ENCODE assay signal across 28 cellular contexts in the genomic region with DNA sequence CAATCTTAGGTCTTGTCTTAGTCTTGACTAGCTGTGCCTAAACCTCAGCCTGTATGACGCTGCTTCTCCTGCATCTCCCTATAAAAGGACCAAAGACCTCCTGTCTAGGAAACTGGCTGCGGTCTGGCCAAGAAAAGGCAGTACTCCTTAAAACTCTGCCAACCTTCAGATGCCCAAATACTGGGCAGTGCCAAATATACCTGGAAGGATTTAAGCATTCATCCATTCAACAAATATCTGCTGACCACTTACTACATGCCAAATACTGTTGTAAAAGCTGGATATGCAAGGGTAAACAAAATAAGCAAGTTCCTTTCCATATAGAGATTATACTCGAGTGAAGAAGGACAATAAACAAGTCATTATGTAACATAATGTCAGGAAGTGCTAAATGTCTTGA.
"Had no signal": no experiment of that assay in that cellular context is flagged by ENCODE, and none has a peak within 500 bp of the region (broad histone marks: within the 10 kb centered on the region; RNA-seq: fewer than 3 reads in every experiment).

No MANE protein-coding gene starts in this region.

- H3K36me3 ChIP-seq: ovary, sigmoid colon, suprapubic skin, transverse colon, upper lobe of right lung, uterus had no signal

- H3K27ac Mint-ChIP-seq: immature natural killer cell, memory B cell, natural killer cell had no signal

- H3K27ac ChIP-seq: epithelial cell of prostate, foreskin keratinocyte, ovary, psoas muscle, sigmoid colon, skin epidermis, spleen, suprapubic skin, transverse colon, upper lobe of right lung, uterus had no signal

- H3K4me3 ChIP-seq: dorsolateral prefrontal cortex, heart right ventricle, lung, ovary, psoas muscle, sigmoid colon, skin epidermis, spleen, suprapubic skin, transverse colon, upper lobe of right lung, uterus had no signal

- ATAC-seq: esophagus mucosa; foreskin keratinocyte; natural killer cell; right cardiac atrium; stimulated activated naive CD8-positive, alpha-beta T cell treated with anti-CD3 and anti-CD28 coated beads, Interleukin-15, amount 100 ng/mL, for 72 hours; upper lobe of right lung had no signal

- H3K4me1 ChIP-seq: foreskin keratinocyte, sigmoid colon, suprapubic skin, transverse colon, upper lobe of right lung, uterus had no signal

- H3K27me3 Mint-ChIP-seq: memory B cell; stimulated activated naive CD8-positive, alpha-beta T cell treated with anti-CD3 and anti-CD28 coated beads, Interleukin-15, amount 100 ng/mL, for 72 hours had no signal

- H3K9me3 ChIP-seq: ovary, psoas muscle, sigmoid colon, suprapubic skin, transverse colon, upper lobe of right lung, uterus had no signal

- H3K36me3 Mint-ChIP-seq: natural killer cell had no signal

- H3K4me3 Mint-ChIP-seq: immature natural killer cell; memory B cell; natural killer cell; stimulated activated naive CD8-positive, alpha-beta T cell treated with anti-CD3 and anti-CD28 coated beads, Interleukin-15, amount 100 ng/mL, for 72 hours had no signal

- H3K9me3 Mint-ChIP-seq: immature natural killer cell; natural killer cell; stimulated activated naive CD8-positive, alpha-beta T cell treated with anti-CD3 and anti-CD28 coated beads, Interleukin-15, amount 100 ng/mL, for 72 hours had no signal

- H3K27me3 ChIP-seq: dorsolateral prefrontal cortex, foreskin keratinocyte, heart right ventricle, ovary, sigmoid colon, spleen, suprapubic skin, transverse colon, upper lobe of right lung, uterus had no signal

- H3K4me1 Mint-ChIP-seq: natural killer cell; stimulated activated naive CD8-positive, alpha-beta T cell treated with anti-CD3 and anti-CD28 coated beads, Interleukin-15, amount 100 ng/mL, for 72 hours had no signal

- DNase-seq: effector CD4-positive, alpha-beta T cell; foreskin keratinocyte; glutamatergic neuron; heart right ventricle; hippocampal formation; immature natural killer cell; islet precursor cell; natural killer cell; occipital lobe; ovary; posterior cingulate gyrus; psoas muscle; right cardiac atrium; sigmoid colon; spleen; stimulated activated CD4-positive, alpha-beta T cell treated with anti-CD3 and anti-CD28 coated beads, Interleukin-2, amount 100 ng/mL, for 48 hours; stimulated activated naive CD4-positive, alpha-beta T cell; stimulated activated naive CD8-positive, alpha-beta T cell treated with anti-CD3 and anti-CD28 coated beads, Interleukin-15, amount 100 ng/mL, for 72 hours; transverse colon; upper lobe of right lung; uterus had no signal
